In the genomic region with DNA sequence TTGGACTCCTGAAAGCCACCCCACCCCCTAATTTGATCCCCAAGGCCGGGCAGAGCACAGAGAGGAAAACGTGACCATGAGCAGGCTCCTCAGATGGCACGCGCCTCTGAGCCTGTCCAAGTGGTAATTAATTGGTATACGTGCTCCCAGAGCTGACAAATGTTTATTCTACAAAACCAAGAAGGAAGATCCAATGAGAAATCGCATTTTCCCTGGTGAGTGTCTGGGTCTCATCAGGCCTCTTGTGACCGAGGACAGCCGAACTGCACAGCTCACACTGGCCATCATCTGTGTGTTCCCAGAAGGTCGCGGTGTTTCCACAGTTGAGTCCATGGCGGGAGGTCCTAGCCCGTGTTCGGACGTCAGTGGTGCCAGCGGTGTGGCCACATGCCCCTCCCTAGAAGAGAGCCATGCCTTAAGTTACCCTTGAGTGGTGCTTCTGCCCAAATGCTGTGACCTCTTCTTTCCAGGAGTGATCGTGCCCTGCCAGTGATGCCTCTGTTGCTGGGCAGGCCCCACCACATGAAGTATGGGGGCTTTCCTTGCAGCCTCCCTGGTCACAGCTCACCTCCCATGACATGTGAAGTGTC, we compare ENCODE assay signal across 20 cellular contexts.
A peak's percentile ranks its signal among the peaks of the same experiment; 100 is the strongest.
DNase-seq lines count a peak whose midpoint lies in the region; ATAC-seq, FAIRE-seq and TF ChIP-seq lines count a peak whose summit lies in the region.
"Had no signal": no experiment of that assay in that cellular context is flagged by ENCODE, and none has a peak within 500 bp of the region (broad histone marks: within the 10 kb centered on the region; RNA-seq: fewer than 3 reads in every experiment).

No MANE protein-coding gene starts in this region.

- POLR2A ChIA-PET in HepG2 (lab: Yijun Ruan, JAX), result no interaction called here

- no peak overlapping the region for H3K4me3 ChIP-seq in BLaER1
- H3K4me3 ChIP-seq in RWPE2 (ENCODE audit: severe bottlenecking), result no peak overlapping the region
- no peak overlapping the region for H3K4me3 ChIP-seq in HepG2 (replicated peaks in 1 of 3; ENCODE audit: insufficient read depth in 1 of 3, low read depth in 2 of 3, low read length in 3 of 3)
- no peak overlapping the region for H3K4me3 ChIP-seq in rectal smooth muscle tissue (ENCODE audit: low read length)
- H3K4me3 ChIP-seq: HAP-1, PC-9 had no signal

- WGBS in HepG2 (ENCODE audit: low lambda C conversion rate), result 77% methylated on average over 10 of the region's 16 CpGs

- H3K27me3 Mint-ChIP-seq in activated CD4-positive, alpha-beta T cell treated with anti-CD3 and anti-CD28 coated beads, Interleukin-2, amount 10 ng/mL, durations not matched to agents 24 days and 14 days, result no peaks in the 10 kb centered on the region

- no peaks in the 10 kb centered on the region for H4K20me1 ChIP-seq in BLaER1
- H4K20me1 ChIP-seq in HepG2 (ENCODE audit: insufficient read depth, low read length), result no peaks in the 10 kb centered on the region

- peaks cover 54% of the 10 kb centered on the region for H3K4me1 ChIP-seq in BLaER1
- H3K4me1 ChIP-seq in RWPE2 (ENCODE audit: insufficient read depth, poor library complexity, severe bottlenecking), result no peaks in the 10 kb centered on the region
- H3K4me1 ChIP-seq in HepG2 (ENCODE audit: insufficient read depth, low read length), result peaks cover 69% of the 10 kb centered on the region
- H3K4me1 ChIP-seq in rectal smooth muscle tissue (ENCODE audit: control insufficient read depth, insufficient read depth, low read length), result peaks cover 18% of the 10 kb centered on the region

- H3K9ac ChIP-seq in BLaER1 (no peak overlapping the region), HepG2 (ENCODE audit: insufficient read depth, low read depth, low read length) (no peak overlapping the region), rectal smooth muscle tissue (ENCODE audit: low read length) (no peak overlapping the region)

- intact Hi-C loops in HepG2 (cut with micrococcal nuclease; ENCODE audit: unreplicated experiment), result loop anchor here (1.0 kb wide), 1 partner anchor 26 kb away; no protein-coding TSS in a partner anchor
- intact Hi-C loops in activated CD4-positive, alpha-beta T cell treated with anti-CD3 and anti-CD28 coated beads, Interleukin-2, amount 10 ng/mL, durations not matched to agents 24 days and 14 days (cut with micrococcal nuclease), result no loop called here

- H3K27me3 ChIP-seq in BLaER1 (no peaks in the 10 kb centered on the region), RWPE2 (ENCODE audit: insufficient read depth, poor library complexity, severe bottlenecking) (no peaks in the 10 kb centered on the region), HepG2 (ENCODE audit: control insufficient read depth in 1 of 2, insufficient read depth in 2 of 2, low read length in 2 of 2) (peaks cover 0 to 10% of the 10 kb centered on the region in 2 experiments; a peak in 3 of 5 replicates), rectal smooth muscle tissue (ENCODE audit: control insufficient read depth, insufficient read depth, low read length) (no peaks in the 10 kb centered on the region)

- no peak for FAIRE-seq in HepG2 (lab: Jason Lieb, UNC)
- FAIRE-seq: D721Med, GM12892, GM19239 had no signal

- H3K4me3 Mint-ChIP-seq in activated CD4-positive, alpha-beta T cell treated with anti-CD3 and anti-CD28 coated beads, Interleukin-2, amount 10 ng/mL, durations not matched to agents 24 days and 14 days, result no peak overlapping the region
- H3K4me3 Mint-ChIP-seq: CD4-positive, alpha-beta memory T cell had no signal

- TF ChIP-seq CTCF in RWPE2 (IDR thresholded peaks at IDR 0.05; ENCODE audit: poor library complexity, severe bottlenecking) (no peak), HepG2 (CRISPR knock-in tag; IDR thresholded peaks at IDR 0.05) (no peak)

- in situ Hi-C loops in HepG2 (cut with HindIII; ENCODE audit: extremely low pct_ligation_motif_present, low pct_unique_long_range_greater_than_20kb), result no loop called here

- CTCF ChIA-PET in HepG2 (lab: Yijun Ruan, JAX; ENCODE audit: low intra/inter-chr PET ratio, low total read pairs), result no interaction called here

- no peak for TF ChIP-seq POLR2A in HepG2 (IDR thresholded peaks at IDR 0.05; ENCODE audit: insufficient read depth in 1 of 2, low read depth in 2 of 2, low read length in 2 of 2)

- no peaks in the 10 kb centered on the region for H3K79me2 ChIP-seq in HepG2 (ENCODE audit: insufficient read depth, low read length)

- H2AFZ ChIP-seq in HepG2 (ENCODE audit: low read length), result no peak overlapping the region
- H2AFZ ChIP-seq: PC-9 had no signal

- no peaks in the 10 kb centered on the region for H3K36me3 Mint-ChIP-seq in activated CD4-positive, alpha-beta T cell treated with anti-CD3 and anti-CD28 coated beads, Interleukin-2, amount 10 ng/mL, durations not matched to agents 24 days and 14 days (ENCODE audit: low read depth)
- H3K36me3 Mint-ChIP-seq: CD4-positive, alpha-beta memory T cell had no signal

- H3K27ac ChIP-seq in BLaER1 (no peak overlapping the region), RWPE2 (ENCODE audit: poor library complexity, severe bottlenecking) (no peak overlapping the region), HepG2 (ENCODE audit: extremely low read length, insufficient read depth, low read length) (no peak overlapping the region), rectal smooth muscle tissue (ENCODE audit: low read depth, low read length) (peak overlapping the region; percentile 12)
- H3K27ac ChIP-seq: PC-9 had no signal

- TF ChIP-seq RAD21 in HepG2 (CRISPR knock-in tag; IDR thresholded peaks at IDR 0.05), result no peak

- ATAC-seq in RWPE2 (ENCODE audit: low read depth) (no peak), HepG2 (no peak), HG03460 (IDR thresholded peaks at IDR 0.05; ENCODE audit: unreplicated experiment) (no peak)
- ATAC-seq: Right ventricle myocardium inferior had no signal

- no peaks in the 10 kb centered on the region for H3K4me1 Mint-ChIP-seq in activated CD4-positive, alpha-beta T cell treated with anti-CD3 and anti-CD28 coated beads, Interleukin-2, amount 10 ng/mL, durations not matched to agents 24 days and 14 days
- H3K4me1 Mint-ChIP-seq: CD4-positive, alpha-beta memory T cell had no signal

- H3K9me3 Mint-ChIP-seq in activated CD4-positive, alpha-beta T cell treated with anti-CD3 and anti-CD28 coated beads, Interleukin-2, amount 10 ng/mL, durations not matched to agents 24 days and 14 days, result no peaks in the 10 kb centered on the region

- no TSS peak for BruUV-seq in HepG2 (replicated peaks; lab: Mats Ljungman, UMichigan)

- no peaks in the 10 kb centered on the region for H3K9me3 ChIP-seq in BLaER1
- H3K9me3 ChIP-seq in RWPE2 (ENCODE audit: severe bottlenecking), result no peaks in the 10 kb centered on the region
- no peaks in the 10 kb centered on the region for H3K9me3 ChIP-seq in HepG2 (ENCODE audit: low read length)
- H3K9me3 ChIP-seq: HAP-1 had no signal

- H3K36me3 ChIP-seq in BLaER1 (no peaks in the 10 kb centered on the region), RWPE2 (ENCODE audit: low read depth) (no peaks in the 10 kb centered on the region), HepG2 (replicated peaks in 1 of 2; ENCODE audit: control insufficient read depth in 1 of 2, insufficient read depth in 2 of 2, low read length in 2 of 2) (no peaks in the 10 kb centered on the region), rectal smooth muscle tissue (ENCODE audit: control insufficient read depth, insufficient read depth, low read length) (no peaks in the 10 kb centered on the region)
- H3K36me3 ChIP-seq: HAP-1 had no signal

- DNase-seq in RWPE2 (ENCODE audit: low spot score) (peak; percentile 50), HepG2 (ENCODE audit: low spot score) (no peak), NCI-H510A treated with DMSO at 0.1 percent for 48 hours (lab: John Stamatoyannopoulos, UW) (no peak)
- DNase-seq in activated CD4-positive, alpha-beta T cell treated with anti-CD3 and anti-CD28 coated beads, Interleukin-2, amount 10 ng/mL, durations not matched to agents 24 days and 14 days, result no peak
- DNase-seq: AML-193; CD4-positive, alpha-beta memory T cell; DMS79 treated with DMSO at 0.1 percent for 48 hours; GDM1; NCI-H1436; NCI-H2081; NCI-H748 treated with DMSO at 0.1 percent for 48 hours; PC-9 had no signal

- TF ChIP-seq EP300 in HepG2 (IDR thresholded peaks at IDR 0.05; ENCODE audit: low read depth in 2 of 2, low read length in 2 of 2) (no peak), HepG2 (CRISPR knock-in tag; IDR thresholded peaks at IDR 0.05; ENCODE audit: borderline replicate concordance) (no peak)

- H3K27ac Mint-ChIP-seq in activated CD4-positive, alpha-beta T cell treated with anti-CD3 and anti-CD28 coated beads, Interleukin-2, amount 10 ng/mL, durations not matched to agents 24 days and 14 days, result no peak overlapping the region
- H3K27ac Mint-ChIP-seq: CD4-positive, alpha-beta memory T cell had no signal

- H3K4me2 ChIP-seq in BLaER1, result peak overlapping the region; percentile 59; the same call in 1 of the 2 replicates
- H3K4me2 ChIP-seq in HepG2 (ENCODE audit: low read depth, low read length), result no peak overlapping the region
- H3K4me2 ChIP-seq: PC-9 had no signal

TF ChIP-seq in HepG2, 621 proteins besides CTCF, POLR2A, EP300 and RAD21 (continues in another document):
- TF ChIP-seq, protein P1, sequence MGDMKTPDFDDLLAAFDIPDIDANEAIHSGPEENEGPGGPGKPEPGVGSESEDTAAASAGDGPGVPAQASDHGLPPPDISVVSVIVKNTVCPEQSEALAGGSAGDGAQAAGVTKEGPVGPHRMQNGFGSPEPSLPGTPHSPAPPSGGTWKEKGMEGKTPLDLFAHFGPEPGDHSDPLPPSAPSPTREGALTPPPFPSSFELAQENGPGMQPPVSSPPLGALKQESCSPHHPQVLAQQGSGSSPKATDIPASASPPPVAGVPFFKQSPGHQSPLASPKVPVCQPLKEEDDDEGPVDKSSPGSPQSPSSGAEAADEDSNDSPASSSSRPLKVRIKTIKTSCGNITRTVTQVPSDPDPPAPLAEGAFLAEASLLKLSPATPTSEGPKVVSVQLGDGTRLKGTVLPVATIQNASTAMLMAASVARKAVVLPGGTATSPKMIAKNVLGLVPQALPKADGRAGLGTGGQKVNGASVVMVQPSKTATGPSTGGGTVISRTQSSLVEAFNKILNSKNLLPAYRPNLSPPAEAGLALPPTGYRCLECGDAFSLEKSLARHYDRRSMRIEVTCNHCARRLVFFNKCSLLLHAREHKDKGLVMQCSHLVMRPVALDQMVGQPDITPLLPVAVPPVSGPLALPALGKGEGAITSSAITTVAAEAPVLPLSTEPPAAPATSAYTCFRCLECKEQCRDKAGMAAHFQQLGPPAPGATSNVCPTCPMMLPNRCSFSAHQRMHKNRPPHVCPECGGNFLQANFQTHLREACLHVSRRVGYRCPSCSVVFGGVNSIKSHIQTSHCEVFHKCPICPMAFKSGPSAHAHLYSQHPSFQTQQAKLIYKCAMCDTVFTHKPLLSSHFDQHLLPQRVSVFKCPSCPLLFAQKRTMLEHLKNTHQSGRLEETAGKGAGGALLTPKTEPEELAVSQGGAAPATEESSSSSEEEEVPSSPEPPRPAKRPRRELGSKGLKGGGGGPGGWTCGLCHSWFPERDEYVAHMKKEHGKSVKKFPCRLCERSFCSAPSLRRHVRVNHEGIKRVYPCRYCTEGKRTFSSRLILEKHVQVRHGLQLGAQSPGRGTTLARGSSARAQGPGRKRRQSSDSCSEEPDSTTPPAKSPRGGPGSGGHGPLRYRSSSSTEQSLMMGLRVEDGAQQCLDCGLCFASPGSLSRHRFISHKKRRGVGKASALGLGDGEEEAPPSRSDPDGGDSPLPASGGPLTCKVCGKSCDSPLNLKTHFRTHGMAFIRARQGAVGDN (CRISPR knock-in tag; IDR thresholded peaks at IDR 0.05), result 0 out of 2 replicates have a peak, but pooled peaks have one; percentile 17
